Comparison of ENCODE assay signal across 30 cellular contexts in the genomic region with DNA sequence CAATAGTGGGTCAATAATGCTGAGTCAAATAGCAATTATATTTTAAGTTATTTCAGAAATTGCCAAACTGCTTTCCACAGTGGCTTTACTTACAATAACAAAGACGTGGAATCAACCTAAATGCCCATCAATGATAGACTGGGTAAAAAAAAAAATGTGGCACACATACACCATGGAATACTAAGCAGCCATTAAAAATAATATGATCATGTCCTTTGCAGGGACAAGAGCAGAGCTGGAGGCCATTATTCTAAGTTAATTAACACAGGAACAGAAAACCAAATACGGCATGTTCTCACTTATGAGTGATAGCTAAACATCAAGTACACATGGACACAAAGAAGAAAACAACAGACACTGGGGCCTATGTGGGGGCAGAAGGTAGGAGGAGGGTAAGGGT. TPM values are rescaled to one million over a fixed set of nuclear protein-coding genes. Genes with fewer than 3 reads are reported as not detected.
A peak's percentile ranks its signal among the peaks of the same experiment; 100 is the strongest.
DNase-seq lines count a peak whose midpoint lies in the region; ATAC-seq, FAIRE-seq and TF ChIP-seq lines count a peak whose summit lies in the region.
"Had no signal": no experiment of that assay in that cellular context is flagged by ENCODE, and none has a peak within 500 bp of the region (broad histone marks: within the 10 kb centered on the region; RNA-seq: fewer than 3 reads in every experiment).

No MANE protein-coding gene starts in this region.

- H3K4me1 ChIP-seq in A549, result peaks cover 18% of the 10 kb centered on the region
- no peaks in the 10 kb centered on the region for H3K4me1 ChIP-seq in Karpas-422 (ENCODE audit: low read length)
- H3K4me1 ChIP-seq in esophagus muscularis mucosa, result no peaks in the 10 kb centered on the region
- H3K4me1 ChIP-seq: BE2C, BLaER1 had no signal

- H3K9me3 ChIP-seq in A549 (peaks cover 6% of the 10 kb centered on the region; the same call in 1 of the 3 replicates), Karpas-422 (ENCODE audit: low read length) (no peaks in the 10 kb centered on the region), esophagus muscularis mucosa (peaks cover 0 to 11% (median 2%) of the 10 kb centered on the region in 4 donors)
- H3K9me3 ChIP-seq: BE2C, BLaER1 had no signal

- no peak overlapping the region for H2AFZ ChIP-seq in Karpas-422 (ENCODE audit: low read length)

- H3K9ac ChIP-seq in Karpas-422 (ENCODE audit: low read length), result no peak overlapping the region
- H3K9ac ChIP-seq: BLaER1 had no signal

- no peaks in the 10 kb centered on the region for H3K36me3 ChIP-seq in Karpas-422 (ENCODE audit: insufficient read depth, low read length)
- no peaks in the 10 kb centered on the region for H3K36me3 ChIP-seq in esophagus muscularis mucosa
- H3K36me3 ChIP-seq: BE2C, BLaER1 had no signal

- TF ChIP-seq POLR2A in A549 (IDR thresholded peaks at IDR 0.05; ENCODE audit: low read length) (no peak), esophagus muscularis mucosa (IDR thresholded peaks at IDR 0.05; ENCODE audit: low read depth) (no peak)

- 41% methylated on average over 2 of the region's 2 CpGs for whole genome bisulfite sequencing in A549 (ENCODE audit: missing lambda C conversion rate)
- 79% methylated on average over 2 of the region's 2 CpGs for WGBS in esophagus muscularis mucosa

- no peaks in the 10 kb centered on the region for H4K20me1 ChIP-seq in Karpas-422 (ENCODE audit: insufficient read depth, low read depth, low read length)
- H4K20me1 ChIP-seq: BLaER1 had no signal

- H3K9me3 Mint-ChIP-seq in progenitor cell of endocrine pancreas (ENCODE audit: low read depth), result peaks cover 10% of the 10 kb centered on the region

- no peaks in the 10 kb centered on the region for H3K36me3 Mint-ChIP-seq in progenitor cell of endocrine pancreas (ENCODE audit: insufficient read depth)
- H3K36me3 Mint-ChIP-seq: CD14-positive monocyte; CD4-positive, alpha-beta memory T cell; CD4-positive, CD25-positive, alpha-beta regulatory T cell; CD8-positive, alpha-beta memory T cell had no signal

- intact Hi-C loops in esophagus muscularis mucosa (cut with DNase I), result no loop called here

- no peak overlapping the region for H3K4me3 ChIP-seq in A549
- no peak overlapping the region for H3K4me3 ChIP-seq in Karpas-422 (ENCODE audit: low read length)
- H3K4me3 ChIP-seq in esophagus muscularis mucosa, result no peak overlapping the region
- H3K4me3 ChIP-seq: BLaER1, GM12878 had no signal

- no peaks in the 10 kb centered on the region for H3K4me1 Mint-ChIP-seq in progenitor cell of endocrine pancreas (ENCODE audit: low read depth)
- H3K4me1 Mint-ChIP-seq: CD14-positive monocyte; CD4-positive, alpha-beta memory T cell; CD4-positive, CD25-positive, alpha-beta regulatory T cell; CD8-positive, alpha-beta memory T cell had no signal

- FAIRE-seq in A549 (lab: Jason Lieb, UNC), result no peak
- FAIRE-seq: GM12878, GM12892, GM18507 had no signal

- no peaks in the 10 kb centered on the region for H3K79me2 ChIP-seq in Karpas-422 (ENCODE audit: low read length)

- POLR2A ChIA-PET in A549 (lab: Yijun Ruan, JAX), result no interaction called here

- no peak for TF ChIP-seq CTCF in A549 (IDR thresholded peaks at IDR 0.05)
- TF ChIP-seq CTCF in esophagus muscularis mucosa (IDR thresholded peaks at IDR 0.05), result no peak
- no peak for TF ChIP-seq CTCF in progenitor cell of endocrine pancreas (IDR thresholded peaks at IDR 0.05; ENCODE audit: unreplicated experiment)

- no peak overlapping the region for H3K4me3 Mint-ChIP-seq in progenitor cell of endocrine pancreas (ENCODE audit: low read depth)
- H3K4me3 Mint-ChIP-seq: CD14-positive monocyte; CD4-positive, alpha-beta memory T cell; CD4-positive, CD25-positive, alpha-beta regulatory T cell; CD8-positive, alpha-beta memory T cell had no signal

- DNase-seq in A549 (ENCODE audit: low read depth in 1 of 2, low spot score in 1 of 2) (no peak), Karpas-422 (peak; percentile 31), esophagus muscularis mucosa (ENCODE audit: extremely low spot score) (peak; percentile 55), progenitor cell of endocrine pancreas (ENCODE audit: low spot score, unreplicated experiment) (no peak)
- DNase-seq: ACHN; BE2C; C1 segment of cervical spinal cord; CD4-positive, alpha-beta memory T cell; CD4-positive, CD25-positive, alpha-beta regulatory T cell; CD8-positive, alpha-beta memory T cell; COR-L47; DMS 273 treated with DMSO at 0.1 percent for 48 hours; DMS153; DMS53; DMS79; DND-41; EL; GDM1 had no signal

- no peak overlapping the region for H3K27ac Mint-ChIP-seq in progenitor cell of endocrine pancreas
- H3K27ac Mint-ChIP-seq: CD14-positive monocyte; CD4-positive, CD25-positive, alpha-beta regulatory T cell; CD8-positive, alpha-beta memory T cell had no signal

- no peak overlapping the region for H3K4me2 ChIP-seq in A549
- no peak overlapping the region for H3K4me2 ChIP-seq in Karpas-422 (ENCODE audit: low read depth, low read length, poor library complexity, severe bottlenecking)
- H3K4me2 ChIP-seq: BLaER1 had no signal

- no peak for TF ChIP-seq EP300 in A549 (IDR thresholded peaks at IDR 0.05)
- no peak for TF ChIP-seq EP300 in esophagus muscularis mucosa (IDR thresholded peaks at IDR 0.05)

- no peaks in the 10 kb centered on the region for H3K27me3 ChIP-seq in Karpas-422 (ENCODE audit: low read length)
- H3K27me3 ChIP-seq in esophagus muscularis mucosa, result peaks cover 0 to 4% (median 0%) of the 10 kb centered on the region in 4 donors
- H3K27me3 ChIP-seq: BLaER1 had no signal

- CTCF ChIA-PET in A549 (lab: Yijun Ruan, JAX), result no interaction called here

- no peak for TF ChIP-seq RAD21 in A549 (conservative IDR thresholded peaks at IDR 0.05 in 1 of 2, IDR thresholded peaks at IDR 0.05 in 1 of 2)

- no peaks in the 10 kb centered on the region for H3K9me2 ChIP-seq in Karpas-422 (replicated peaks; ENCODE audit: insufficient read depth, low read length)

- H3K27me3 Mint-ChIP-seq in progenitor cell of endocrine pancreas, result no peaks in the 10 kb centered on the region

- H3K27ac ChIP-seq in A549 (no peak overlapping the region), Karpas-422 (ENCODE audit: low read length) (no peak overlapping the region), esophagus muscularis mucosa (replicated peaks in 1 of 4) (no peak overlapping the region)
- H3K27ac ChIP-seq: 22Rv1, BLaER1 had no signal

- ATAC-seq in A549 (no peak), HG02852 (IDR thresholded peaks at IDR 0.05; ENCODE audit: unreplicated experiment) (no peak)
- ATAC-seq: GM12878 had no signal

TF ChIP-seq in A549, 52 proteins besides CTCF, POLR2A, EP300 and RAD21:
- TF ChIP-seq MAFK (IDR thresholded peaks at IDR 0.05; ENCODE audit: partially characterized antibody) (peak; percentile 2), ZNF302 (CRISPR knock-in tag; IDR thresholded peaks at IDR 0.05) (no peak)

RNA-seq across cellular contexts. Expression of gene CYP3A4, which starts 15.0 kb away (rescaled TPM):
- polyA plus RNA-seq in A549 (2011; rRNA removed) (not detected in 2 replicates), A549 (2017; fragmentation: RNase III; extraction: RNeasy Plus Mini Kit Qiagen cat#74134 plus additional on column Dnase treatment) (0.03 TPM in 1 of 3 replicates, not detected in the others)
- polyA plus RNA-seq in A549 (2012; cell fraction: cytosol; rRNA removed), result not detected in 2 replicates
- not detected in 2 replicates for polyA plus RNA-seq in A549 (2012; cell fraction: nucleus; rRNA removed)
- polyA minus RNA-seq in A549 (2011; rRNA and poly(A)+ RNA removed), result not detected in 2 replicates
- total RNA-seq in Karpas-422 (2014; rRNA removed; shearing (Covaris generic); ENCODE audit: low replicate concordance), result not detected in 2 replicates
- total RNA-seq in esophagus muscularis mucosa (not detected), progenitor cell of endocrine pancreas (not detected in 2 replicates)
- total RNA-seq: A172; A673; CD4-positive, alpha-beta memory T cell; CD4-positive, CD25-positive, alpha-beta regulatory T cell; CD8-positive, alpha-beta memory T cell; G401 had no signal
- polyA plus RNA-seq: AG04450; CD14-positive monocyte; CD4-positive, alpha-beta memory T cell; CD4-positive, CD25-positive, alpha-beta regulatory T cell; CD8-positive, alpha-beta memory T cell had no signal

RNA-seq across cellular contexts. Expression of gene CYP3A43, which starts 28.8 kb away (rescaled TPM):
- polyA plus RNA-seq in A549 (2011; rRNA removed), result not detected in 2 replicates
- polyA plus RNA-seq in A549 (2012; cell fraction: cytosol; rRNA removed), result not detected in 2 replicates
- not detected in 2 replicates for polyA plus RNA-seq in A549 (2012; cell fraction: nucleus; rRNA removed)
- not detected in 3 replicates for polyA plus RNA-seq in A549 (2017; fragmentation: RNase III; extraction: RNeasy Plus Mini Kit Qiagen cat#74134 plus additional on column Dnase treatment)
- not detected in 2 replicates for polyA minus RNA-seq in A549 (2011; rRNA and poly(A)+ RNA removed)
- total RNA-seq in Karpas-422 (2014; rRNA removed; shearing (Covaris generic); ENCODE audit: low replicate concordance), result not detected in 2 replicates
- not detected for total RNA-seq in esophagus muscularis mucosa
- not detected in 2 replicates for total RNA-seq in progenitor cell of endocrine pancreas
- total RNA-seq: A172; A673; CD4-positive, alpha-beta memory T cell; CD4-positive, CD25-positive, alpha-beta regulatory T cell; CD8-positive, alpha-beta memory T cell; Daoy; G401; GM12878 had no signal
- polyA plus RNA-seq: AG04450; CD14-positive monocyte; CD4-positive, alpha-beta memory T cell; CD4-positive, CD25-positive, alpha-beta regulatory T cell; CD8-positive, alpha-beta memory T cell had no signal

Comparison
In these comparisons a context has a peak if more than half of its experiments do, and no peak if none do; other contexts are left out.
1. DNase-seq: peak in Karpas-422 (single experiment) and esophagus muscularis mucosa (single experiment); none in A549 (0 of 2) and progenitor cell of endocrine pancreas (single experiment).